1 cellular context compared by ENCODE assay signal in the genomic region with DNA sequence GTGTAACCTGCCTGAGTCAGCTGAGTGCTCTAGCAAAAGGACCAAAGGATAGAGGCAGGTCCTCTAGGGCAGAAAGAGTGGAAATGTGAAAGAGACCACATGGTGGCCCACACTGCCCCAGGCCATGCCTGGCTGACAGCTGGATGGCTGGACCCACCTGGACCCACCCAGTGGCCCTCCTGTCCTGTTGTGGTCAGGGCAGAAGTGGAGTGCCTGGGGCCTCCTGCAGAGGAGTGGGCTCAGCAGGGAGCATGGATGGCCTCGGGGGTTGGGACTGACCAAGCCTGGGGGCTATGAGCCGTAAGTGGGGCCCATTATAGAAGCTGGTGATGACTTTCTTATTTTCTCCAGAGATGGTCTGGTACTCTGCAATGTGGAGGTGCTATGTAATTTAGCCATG.
TF ChIP-seq lines count a peak whose summit lies in the region.

No MANE protein-coding gene starts in this region.

TF ChIP-seq in SK-N-SH, 30 proteins besides CTCF, POLR2A, EP300 and RAD21 (continued from another document):
- no peak for TF ChIP-seq EZH2phosphoT487 (IDR thresholded peaks at IDR 0.05; ENCODE audit: borderline replicate concordance, low read depth)
- TF ChIP-seq, protein P1, sequence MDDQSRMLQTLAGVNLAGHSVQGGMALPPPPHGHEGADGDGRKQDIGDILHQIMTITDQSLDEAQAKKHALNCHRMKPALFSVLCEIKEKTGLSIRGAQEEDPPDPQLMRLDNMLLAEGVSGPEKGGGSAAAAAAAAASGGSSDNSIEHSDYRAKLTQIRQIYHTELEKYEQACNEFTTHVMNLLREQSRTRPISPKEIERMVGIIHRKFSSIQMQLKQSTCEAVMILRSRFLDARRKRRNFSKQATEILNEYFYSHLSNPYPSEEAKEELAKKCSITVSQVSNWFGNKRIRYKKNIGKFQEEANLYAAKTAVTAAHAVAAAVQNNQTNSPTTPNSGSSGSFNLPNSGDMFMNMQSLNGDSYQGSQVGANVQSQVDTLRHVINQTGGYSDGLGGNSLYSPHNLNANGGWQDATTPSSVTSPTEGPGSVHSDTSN (IDR thresholded peaks at IDR 0.05) = no peak
- TF ChIP-seq YY1 (IDR thresholded peaks at IDR 0.05; ENCODE audit: low read depth) = no peak
- TF ChIP-seq, protein P2, sequence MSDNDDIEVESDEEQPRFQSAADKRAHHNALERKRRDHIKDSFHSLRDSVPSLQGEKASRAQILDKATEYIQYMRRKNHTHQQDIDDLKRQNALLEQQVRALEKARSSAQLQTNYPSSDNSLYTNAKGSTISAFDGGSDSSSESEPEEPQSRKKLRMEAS (IDR thresholded peaks at IDR 0.05; ENCODE audit: low read depth) = no peak
- TF ChIP-seq SMC3 (IDR thresholded peaks at IDR 0.05; ENCODE audit: low read depth, low read length) = no peak
- no peak for TF ChIP-seq NRF1 (IDR thresholded peaks at IDR 0.05; ENCODE audit: low read depth, low read length)
- TF ChIP-seq RXRA (IDR thresholded peaks at IDR 0.05; ENCODE audit: borderline replicate concordance, low read depth) = no peak
